In genomic region chr5:136030252-136030651, GRCh38 we compare ENCODE assay signal across 14 cellular contexts. TPM values are rescaled to one million over a fixed set of nuclear protein-coding genes. Genes with fewer than 3 reads are reported as not detected.
DNase-seq lines count a peak whose midpoint lies in the region; ATAC-seq, FAIRE-seq and TF ChIP-seq lines count a peak whose summit lies in the region.
"Had no signal": no experiment of that assay in that cellular context is flagged by ENCODE, and none has a peak within 500 bp of the region (broad histone marks: within the 10 kb centered on the region; RNA-seq: fewer than 3 reads in every experiment).

No MANE protein-coding gene starts in this region.

- FAIRE-seq in pancreas (lab: Jason Lieb, UNC): no peak
- FAIRE-seq: A204.1 had no signal

- H3K27me3 Mint-ChIP-seq in activated T-cell treated with anti-CD3 and anti-CD28 coated beads, Interleukin-2, amount 50 U/mL, for 4 hours (ENCODE audit: low read depth): peaks cover 23% of the 10 kb centered on the region
- H3K27me3 Mint-ChIP-seq in dendritic cell treated with granulocyte-macrophage colony-stimulating factor and Interleukin-4, amounts not matched to agents 40 ng/mL and 50 ng/mL, for 4 days: peaks cover 3% of the 10 kb centered on the region
- peaks cover 18% of the 10 kb centered on the region for H3K27me3 Mint-ChIP-seq in mesothelial cell of epicardium (ENCODE audit: low read depth)

- H3K4me1 ChIP-seq in tibial nerve: peaks cover 0 to 88% (median 34%) of the 10 kb centered on the region in 4 donors
- H3K4me1 ChIP-seq in pancreas: peaks cover 0 to 4% (median 0%) of the 10 kb centered on the region in 3 donors

- intact Hi-C loops in dendritic cell treated with granulocyte-macrophage colony-stimulating factor and Interleukin-4, amounts not matched to agents 40 ng/mL and 50 ng/mL, for 4 days (cut with micrococcal nuclease): no loop called here
- intact Hi-C loops in pancreas (cut with DNase I): no loop called here

- H3K27ac Mint-ChIP-seq in dendritic cell treated with granulocyte-macrophage colony-stimulating factor and Interleukin-4, amounts not matched to agents 40 ng/mL and 50 ng/mL, for 4 days: peak overlapping the region; percentile 94
- no peak overlapping the region for H3K27ac Mint-ChIP-seq in mesothelial cell of epicardium

- 56 to 58% methylated on average over 2 of the region's 2 CpGs for WGBS in tibial nerve, 2 donors
- 93 to 98% methylated on average over 2 of the region's 2 CpGs for WGBS in pancreas, 2 donors

- H3K4me3 ChIP-seq in tibial nerve: peak overlapping the region; percentile 50 to 91 (median 58)
- peak overlapping the region in 1 of 4 donors; percentile 54 for H3K4me3 ChIP-seq in pancreas
- H3K4me3 ChIP-seq: mucosa of descending colon had no signal

- no peak for TF ChIP-seq CTCF in mesothelial cell of epicardium (IDR thresholded peaks at IDR 0.05; ENCODE audit: unreplicated experiment)
- TF ChIP-seq CTCF in tibial nerve (IDR thresholded peaks at IDR 0.05): no peak
- TF ChIP-seq CTCF in pancreas (IDR thresholded peaks at IDR 0.05): no peak

- H3K36me3 Mint-ChIP-seq in activated T-cell treated with anti-CD3 and anti-CD28 coated beads, Interleukin-2, amount 50 U/mL, for 4 hours (ENCODE audit: insufficient read depth): no peaks in the 10 kb centered on the region
- peaks cover 64% of the 10 kb centered on the region for H3K36me3 Mint-ChIP-seq in dendritic cell treated with granulocyte-macrophage colony-stimulating factor and Interleukin-4, amounts not matched to agents 40 ng/mL and 50 ng/mL, for 4 days (ENCODE audit: low read depth)
- H3K36me3 Mint-ChIP-seq in mesothelial cell of epicardium: peaks cover 5% of the 10 kb centered on the region

- H3K9me3 ChIP-seq in tibial nerve (no peaks in the 10 kb centered on the region), pancreas (no peaks in the 10 kb centered on the region)
- H3K9me3 ChIP-seq: mucosa of descending colon had no signal

- H3K4me3 Mint-ChIP-seq in activated T-cell treated with anti-CD3 and anti-CD28 coated beads, Interleukin-2, amount 50 U/mL, for 4 hours: peak overlapping the region; percentile 11
- peak overlapping the region; percentile 91 for H3K4me3 Mint-ChIP-seq in dendritic cell treated with granulocyte-macrophage colony-stimulating factor and Interleukin-4, amounts not matched to agents 40 ng/mL and 50 ng/mL, for 4 days
- peak overlapping the region; percentile 67 for H3K4me3 Mint-ChIP-seq in mesothelial cell of epicardium

- TF ChIP-seq EP300 in tibial nerve (IDR thresholded peaks at IDR 0.05): no peak

- H3K36me3 ChIP-seq in tibial nerve: no peaks in the 10 kb centered on the region
- H3K36me3 ChIP-seq in pancreas: no peaks in the 10 kb centered on the region

- no peaks in the 10 kb centered on the region for H3K9me3 Mint-ChIP-seq in activated T-cell treated with anti-CD3 and anti-CD28 coated beads, Interleukin-2, amount 50 U/mL, for 4 hours
- H3K9me3 Mint-ChIP-seq in dendritic cell treated with granulocyte-macrophage colony-stimulating factor and Interleukin-4, amounts not matched to agents 40 ng/mL and 50 ng/mL, for 4 days: no peaks in the 10 kb centered on the region
- H3K9me3 Mint-ChIP-seq in mesothelial cell of epicardium: no peaks in the 10 kb centered on the region

- no peak for DNase-seq in activated T-cell treated with anti-CD3 and anti-CD28 coated beads, Interleukin-2, amount 50 U/mL, for 4 hours
- DNase-seq in activated T-cell treated with anti-CD3 and anti-CD28 coated beads for 4 hours (no peak), mesothelial cell of epicardium (ENCODE audit: low spot score in 2 of 2, unreplicated experiment in 2 of 2) (no peak), tibial nerve (ENCODE audit: low spot score in 2 of 2) (no peak), NCI-H128 (lab: John Stamatoyannopoulos, UW; ENCODE audit: unreplicated experiment) (no peak), NCI-H748 treated with DMSO at 0.1 percent for 48 hours (lab: John Stamatoyannopoulos, UW) (no peak), pancreas (no peak)
- DNase-seq: activated CD4-positive, alpha-beta T cell treated with anti-CD3 and anti-CD28 coated beads for 4 hours; DMS153; mucosa of descending colon had no signal

- H3K27ac ChIP-seq in tibial nerve (peak overlapping the region in 2 of 4 donors; percentile 80 to 84), pancreas (no peak overlapping the region)
- H3K27ac ChIP-seq: KMS-11 had no signal

- TF ChIP-seq POLR2A in tibial nerve (IDR thresholded peaks at IDR 0.05): no peak

- H3K27me3 ChIP-seq in tibial nerve: no peaks in the 10 kb centered on the region
- H3K27me3 ChIP-seq in pancreas: no peaks in the 10 kb centered on the region

- no peak for ATAC-seq in activated T-cell treated with anti-CD3 and anti-CD28 coated beads, Interleukin-2, amount 50 U/mL, for 4 hours
- ATAC-seq in pancreas: no peak
- ATAC-seq: mucosa of descending colon, sciatic nerve had no signal

- H3K4me1 Mint-ChIP-seq in activated T-cell treated with anti-CD3 and anti-CD28 coated beads, Interleukin-2, amount 50 U/mL, for 4 hours (ENCODE audit: low read depth): peaks cover 5% of the 10 kb centered on the region
- H3K4me1 Mint-ChIP-seq in dendritic cell treated with granulocyte-macrophage colony-stimulating factor and Interleukin-4, amounts not matched to agents 40 ng/mL and 50 ng/mL, for 4 days (ENCODE audit: low read depth): peaks cover 75% of the 10 kb centered on the region
- H3K4me1 Mint-ChIP-seq in mesothelial cell of epicardium: peaks cover 46% of the 10 kb centered on the region

RNA-seq across cellular contexts. Expression of gene TGFBI, which starts 1.5 kb away (rescaled TPM):
- total RNA-seq in activated T-cell treated with anti-CD3 and anti-CD28 coated beads, Interleukin-2, amount 50 U/mL, for 4 hours: under 1 TPM; 0.81 to 0.84 (median 0.82) TPM
- total RNA-seq in mesothelial cell of epicardium (339 to 354 TPM (median 345 TPM) in 3 replicates), tibial nerve (100 to 1,000 TPM; 158 to 291 (median 212) TPM), pancreas (10 to 100 TPM in 3 of 6 donors, 1 to 10 TPM in 3; 3.7 to 50.1 (median 12.2) TPM)
- polyA plus RNA-seq in pancreas: 10 to 100 TPM; 14.2 to 17.6 TPM

Comparison
In these comparisons a context has a peak if more than half of its experiments do, and no peak if none do; other contexts are left out.
1. H3K4me3 Mint-ChIP-seq: peak in every context shown above with its lines; median percentile 91 in dendritic cell treated with granulocyte-macrophage colony-stimulating factor and Interleukin-4, amounts not matched to agents 40 ng/mL and 50 ng/mL, for 4 days; 67 in mesothelial cell of epicardium; 11 in activated T-cell treated with anti-CD3 and anti-CD28 coated beads, Interleukin-2, amount 50 U/mL, for 4 hours.